9 cellular contexts compared by ENCODE assay signal in genomic region chr18:13548944-13549878, GRCh38.
DNase-seq lines count a peak whose midpoint lies in the region; ATAC-seq, FAIRE-seq and TF ChIP-seq lines count a peak whose summit lies in the region.
"Had no signal": no experiment of that assay in that cellular context is flagged by ENCODE, and none has a peak within 500 bp of the region (broad histone marks: within the 10 kb centered on the region; RNA-seq: fewer than 3 reads in every experiment).

No MANE protein-coding gene starts in this region.

- peaks cover 15% of the 10 kb centered on the region for H3K4me1 ChIP-seq in OCI-LY1 (ENCODE audit: insufficient read depth, low read length, severe bottlenecking)
- H3K4me1 ChIP-seq: parathyroid adenoma had no signal

- peak overlapping the region; percentile 2; the same call in 1 of the 2 replicates for H3K4me2 ChIP-seq in OCI-LY1 (ENCODE audit: low read length)

- intact Hi-C loops in left colon (cut with DNase I, micrococcal nuclease): no loop called here

- H3K4me3 Mint-ChIP-seq in naive B cell: peak overlapping the region in 7 of 8 donors; percentile 17 to 89 (median 73)

- no peaks in the 10 kb centered on the region for H4K20me1 ChIP-seq in OCI-LY1 (ENCODE audit: insufficient read depth, low read length)

- TF ChIP-seq CTCF in OCI-LY1 (IDR thresholded peaks at IDR 0.05; ENCODE audit: low read length): no peak

- DNase-seq in naive B cell: peak; percentile 39
- DNase-seq in activated naive CD4-positive, alpha-beta T cell treated with Interleukin-2 at 50 U/mL for 16 hours: no peak
- no peak for DNase-seq in NCI-H524 treated with DMSO at 0.1 percent for 48 hours (lab: John Stamatoyannopoulos, UW)
- DNase-seq in RCC 7860 (ENCODE audit: low spot score): no peak
- no peak for DNase-seq in left colon

- H3K4me1 Mint-ChIP-seq in naive B cell: peaks cover 13 to 45% (median 43%) of the 10 kb centered on the region in 3 donors

- H3K9me3 ChIP-seq in OCI-LY1 (ENCODE audit: low read length): peaks cover 12% of the 10 kb centered on the region

- H3K9ac ChIP-seq in OCI-LY1 (ENCODE audit: low read length): no peak overlapping the region
- H3K9ac ChIP-seq: parathyroid adenoma had no signal

- peaks cover 0 to 6% of the 10 kb centered on the region in 2 donors for H3K36me3 Mint-ChIP-seq in naive B cell

- H3K27me3 ChIP-seq in OCI-LY1 (ENCODE audit: insufficient read depth, low read length): peaks cover 10% of the 10 kb centered on the region; the same call in 1 of the 2 replicates

- no peak overlapping the region for H3K27ac ChIP-seq in OCI-LY1 (ENCODE audit: low read depth, low read length, poor library complexity, severe bottlenecking)
- H3K27ac ChIP-seq: parathyroid adenoma had no signal

- no peaks in the 10 kb centered on the region for H3F3A ChIP-seq in OCI-LY1 (ENCODE audit: insufficient read depth, low read length)

- peaks cover 0 to 3% (median 0%) of the 10 kb centered on the region in 3 donors for H3K27me3 Mint-ChIP-seq in naive B cell

- no peaks in the 10 kb centered on the region for H3K79me2 ChIP-seq in OCI-LY1 (ENCODE audit: insufficient read depth, low read length)
- H3K79me2 ChIP-seq: parathyroid adenoma had no signal

- peaks cover 0 to 3% (median 0%) of the 10 kb centered on the region in 7 donors for H3K9me3 Mint-ChIP-seq in naive B cell

- no peak overlapping the region for H2AFZ ChIP-seq in OCI-LY1 (ENCODE audit: low read length)
- H2AFZ ChIP-seq: parathyroid adenoma had no signal

- ATAC-seq in GM18499 (IDR thresholded peaks at IDR 0.05; ENCODE audit: insufficient read depth, unreplicated experiment) (peak; percentile 64), HG02678 (IDR thresholded peaks at IDR 0.05; ENCODE audit: unreplicated experiment) (peak; percentile 86), naive B cell (ENCODE audit: low read depth in 2 of 2) (peak; percentile 91), left colon (no peak)

- H3K9me2 ChIP-seq in OCI-LY1 (ENCODE audit: low read depth, low read length): no peaks in the 10 kb centered on the region

- no peak overlapping the region for H3K4me3 ChIP-seq in OCI-LY1 (ENCODE audit: low read depth, low read length, poor library complexity, severe bottlenecking)

- peaks cover 8% of the 10 kb centered on the region; the same call in 1 of the 2 replicates for H3K36me3 ChIP-seq in OCI-LY1 (ENCODE audit: insufficient read depth, low read length)

- H3K27ac Mint-ChIP-seq in naive B cell: peak overlapping the region; percentile 1 to 93 (median 34)

- no peak for FAIRE-seq in RCC 7860 (lab: Jason Lieb, UNC)
